ENCODE assay signal across 8 cellular contexts in genomic region chr3:66997560-66998074, GRCh38. TPM values are rescaled to one million over a fixed set of nuclear protein-coding genes. Genes with fewer than 3 reads are reported as not detected.
DNase-seq lines count a peak whose midpoint lies in the region; ATAC-seq, FAIRE-seq and TF ChIP-seq lines count a peak whose summit lies in the region.

No MANE protein-coding gene starts in this region.

- POLR2A ChIA-PET in A549 (lab: Yijun Ruan, JAX) (interaction anchor here (0.7 kb wide), 1 partner anchor 71 kb away, joined by 5 read pairs; no protein-coding TSS in a partner anchor), HEK293 (lab: Yijun Ruan, JAX) (interaction anchor here (0.6 to 2.0 kb wide), 8 partner anchors 9 to 1957 kb away, joined by 3 to 11 read pairs (median 6); no protein-coding TSS in a partner anchor)

- CTCF ChIA-PET in A549 (lab: Yijun Ruan, JAX), result interaction anchor here (0.6 to 1.2 kb wide), 2 partner anchors 22 to 940 kb away, joined by 3 read pairs; no protein-coding TSS in a partner anchor
- CTCF ChIA-PET in HEK293 (lab: Yijun Ruan, JAX), result interaction anchor here (0.7 to 2.0 kb wide), 3 partner anchors 14 to 39 kb away, joined by 3 to 7 read pairs (median 3); no protein-coding TSS in a partner anchor

- no peak for TF ChIP-seq POLR2A in A549 (IDR thresholded peaks at IDR 0.05; ENCODE audit: low read length)
- TF ChIP-seq POLR2A in tibial nerve (IDR thresholded peaks at IDR 0.05), result no peak

- peak overlapping the region; percentile 79 for H3K4me2 ChIP-seq in A549

- no peaks in the 10 kb centered on the region for H3K27me3 ChIP-seq in tibial nerve

- WGBS in A549 (ENCODE audit: missing lambda C conversion rate), result 2% methylated on average over 17 of the region's 17 CpGs
- 10 to 11% methylated on average over 17 of the region's 17 CpGs for WGBS in tibial nerve, 2 donors

- no peak for TF ChIP-seq RAD21 in A549 (conservative IDR thresholded peaks at IDR 0.05 in 1 of 2, IDR thresholded peaks at IDR 0.05 in 1 of 2)

- DNase-seq in A549 (ENCODE audit: low read depth in 1 of 2, low spot score in 1 of 2) (no peak), amniotic stem cell (lab: John Stamatoyannopoulos, UW) (peak; percentile 84), kidney (no peak), tibial nerve (ENCODE audit: low spot score in 2 of 2) (no peak)
- no peak for DNase-seq in central memory CD4-positive, alpha-beta T cell
- DNase-seq in NK-92 treated with Interleukin-12 subunit alpha and Interleukin-12 subunit beta, amount 100 ng/mL, for 24 hours (lab: John Stamatoyannopoulos, UW), result no peak

- H3K4me3 ChIP-seq in A549 (peak overlapping the region; percentile 36; the same call in 2 of the 3 replicates), HEK293 (ENCODE audit: low read depth, low read length) (peak overlapping the region; percentile 25), kidney (ENCODE audit: low read length in 2 of 2) (peak overlapping the region; percentile 47 to 93), tibial nerve (peak overlapping the region; percentile 29 to 74 (median 72))

- H3K4me1 ChIP-seq in A549 (0 out of 3 replicates have a peak, but pooled peaks cover 7% of the 10 kb centered on the region), HEK293 (ENCODE audit: control insufficient read depth, insufficient read depth, low read length) (no peaks in the 10 kb centered on the region), kidney (ENCODE audit: control insufficient read depth in 1 of 2, insufficient read depth in 1 of 2, low read depth in 1 of 2, low read length in 2 of 2) (no peaks in the 10 kb centered on the region), tibial nerve (peaks cover 0 to 18% (median 9%) of the 10 kb centered on the region in 4 donors)

- FAIRE-seq in A549 (lab: Jason Lieb, UNC), result no peak
- no peak for FAIRE-seq in kidney (lab: Jason Lieb, UNC)

- TF ChIP-seq EP300 in A549 (IDR thresholded peaks at IDR 0.05) (no peak), tibial nerve (IDR thresholded peaks at IDR 0.05) (no peak)

- H3K36me3 ChIP-seq in HEK293 (ENCODE audit: control insufficient read depth in 2 of 2, insufficient read depth in 1 of 2, low read length in 2 of 2), result peaks cover 0 to 5% of the 10 kb centered on the region in 2 experiments; a peak in 2 of 3 replicates
- H3K36me3 ChIP-seq in kidney (ENCODE audit: control insufficient read depth in 1 of 2, insufficient read depth in 2 of 2, low read length in 2 of 2), result no peaks in the 10 kb centered on the region
- H3K36me3 ChIP-seq in tibial nerve, result no peaks in the 10 kb centered on the region

- no peak overlapping the region for H3K27ac ChIP-seq in A549
- no peak overlapping the region for H3K27ac ChIP-seq in HEK293 (ENCODE audit: extremely low read depth, low read depth, low read length)
- H3K27ac ChIP-seq in kidney (ENCODE audit: low read depth in 2 of 2, low read length in 2 of 2), result no peak overlapping the region
- peak overlapping the region in 2 of 4 donors; percentile 55 to 64 for H3K27ac ChIP-seq in tibial nerve

- no peaks in the 10 kb centered on the region for H3K9me3 ChIP-seq in A549
- H3K9me3 ChIP-seq in HEK293 (ENCODE audit: control insufficient read depth, insufficient read depth, low read depth, low read length), result no peaks in the 10 kb centered on the region
- no peaks in the 10 kb centered on the region for H3K9me3 ChIP-seq in kidney (ENCODE audit: control insufficient read depth in 1 of 2, low read length in 2 of 2)
- H3K9me3 ChIP-seq in tibial nerve, result no peaks in the 10 kb centered on the region

- intact Hi-C loops in kidney (cut with DNase I), result no loop called here

- ATAC-seq in A549 (no peak), GM21447 (IDR thresholded peaks at IDR 0.05; ENCODE audit: unreplicated experiment) (no peak)

- TF ChIP-seq CTCF in A549 (IDR thresholded peaks at IDR 0.05) (no peak), HEK293 (tag by site-specific recombination; IDR thresholded peaks at IDR 0.05) (no peak), kidney (IDR thresholded peaks at IDR 0.05; ENCODE audit: borderline replicate concordance, extremely low read depth, insufficient read depth) (no peak), tibial nerve (IDR thresholded peaks at IDR 0.05) (no peak)

- no peak overlapping the region for H3K9ac ChIP-seq in kidney (ENCODE audit: low read length in 2 of 2)

TF ChIP-seq in A549, 52 proteins besides CTCF, POLR2A, EP300 and RAD21:
- TF ChIP-seq FOSL2 (IDR thresholded peaks at IDR 0.05), result no peak
- peak; percentile 18; the same call in 1 of the 2 replicates for TF ChIP-seq FOSL2 (CRISPR knock-in tag; IDR thresholded peaks at IDR 0.05)
- TF ChIP-seq USF2 (IDR thresholded peaks at IDR 0.05), result no peak

TF ChIP-seq in HEK293, 187 proteins besides CTCF, POLR2A, EP300 and RAD21 (continues in another document):
- TF ChIP-seq ZBTB21 (tag by site-specific recombination; IDR thresholded peaks at IDR 0.05), result peak; percentile 87
- TF ChIP-seq KLF17 (tag by site-specific recombination; IDR thresholded peaks at IDR 0.05), result 0 out of 2 replicates have a peak, but pooled peaks have one; percentile 55
- peak; percentile 45; the same call in 1 of the 2 replicates for TF ChIP-seq ZNF518A (tag by site-specific recombination; conservative IDR thresholded peaks at IDR 0.05; ENCODE audit: low read depth)
- no peak for TF ChIP-seq ZNF2 (tag by site-specific recombination; IDR thresholded peaks at IDR 0.05)
- peak; percentile 49 for TF ChIP-seq ZNF629 (tag by site-specific recombination; IDR thresholded peaks at IDR 0.05)

RNA-seq across cellular contexts. Expression of gene KBTBD8, which starts 0.5 kb away (rescaled TPM):
- polyA plus RNA-seq in A549 (2011; rRNA removed) (0.53 and 1.0 TPM in 2 replicates), A549 (2017; fragmentation: RNase III; extraction: RNeasy Plus Mini Kit Qiagen cat#74134 plus additional on column Dnase treatment) (0.53 to 0.66 TPM (median 0.61 TPM) in 3 replicates), kidney (ENCODE audit: insufficient read depth, low read depth, low replicate concordance) (0.43 TPM)
- polyA plus RNA-seq in A549 (2012; cell fraction: cytosol; rRNA removed), result 0.09 and 0.23 TPM in 2 replicates
- polyA plus RNA-seq in A549 (2012; cell fraction: nucleus; rRNA removed), result 0.09 and 0.20 TPM in 2 replicates
- polyA minus RNA-seq in A549 (2011; rRNA and poly(A)+ RNA removed), result 0.19 and 2.7 TPM in 2 replicates
- total RNA-seq in kidney (1.8 TPM), tibial nerve (1 to 10 TPM in 1 of 4 donors, under 1 TPM in 3; under 0.01 to 4.8 (median 0.20) TPM)
